17 cellular contexts compared by ENCODE assay signal in the genomic region with DNA sequence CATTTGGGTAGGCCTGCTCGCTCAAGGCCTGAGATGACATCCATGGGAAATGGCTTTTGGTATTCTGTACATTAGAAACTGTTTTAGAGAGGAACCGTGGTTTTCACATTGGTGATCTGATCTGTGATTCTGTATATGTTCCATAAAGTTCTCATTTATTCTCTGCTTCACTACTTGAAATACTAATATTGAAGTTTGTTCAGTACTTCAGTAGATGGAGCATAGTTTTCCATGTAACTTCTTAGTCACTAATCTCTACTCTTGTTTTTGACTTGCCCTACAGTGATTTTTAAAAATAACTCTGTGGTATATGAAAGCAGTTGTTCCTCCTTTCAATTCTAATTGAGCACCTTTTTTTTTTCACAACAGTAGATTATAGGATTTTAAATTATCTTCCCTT.
A peak's percentile ranks its signal among the peaks of the same experiment; 100 is the strongest.
DNase-seq lines count a peak whose midpoint lies in the region; ATAC-seq, FAIRE-seq and TF ChIP-seq lines count a peak whose summit lies in the region.
"Had no signal": no experiment of that assay in that cellular context is flagged by ENCODE, and none has a peak within 500 bp of the region (broad histone marks: within the 10 kb centered on the region; RNA-seq: fewer than 3 reads in every experiment).

No MANE protein-coding gene starts in this region.

- POLR2A ChIA-PET in HEK293T (lab: Yijun Ruan, JAX), result no interaction called here

- H3K27me3 Mint-ChIP-seq in activated T-cell treated with anti-CD3 and anti-CD28 coated beads, Interleukin-2, amount 50 U/mL, for 24 hours, result no peaks in the 10 kb centered on the region
- H3K27me3 Mint-ChIP-seq in activated naive CD8-positive, alpha-beta T cell treated with anti-CD3 and anti-CD28 coated beads for 36 hours, result no peaks in the 10 kb centered on the region

- TF ChIP-seq POLR2A in H54 (IDR thresholded peaks at IDR 0.05; ENCODE audit: low read depth, low read length) (no peak), body of pancreas (IDR thresholded peaks at IDR 0.05) (no peak)

- H3K4me1 ChIP-seq in body of pancreas, result peaks cover 31% of the 10 kb centered on the region

- peaks cover 89% of the 10 kb centered on the region for H3K4me1 Mint-ChIP-seq in activated T-cell treated with anti-CD3 and anti-CD28 coated beads, Interleukin-2, amount 50 U/mL, for 24 hours (ENCODE audit: low read depth)
- peaks cover 85% of the 10 kb centered on the region for H3K4me1 Mint-ChIP-seq in activated naive CD8-positive, alpha-beta T cell treated with anti-CD3 and anti-CD28 coated beads for 36 hours

- no peaks in the 10 kb centered on the region for H3K9me3 Mint-ChIP-seq in activated T-cell treated with anti-CD3 and anti-CD28 coated beads, Interleukin-2, amount 50 U/mL, for 24 hours
- peaks cover 4% of the 10 kb centered on the region for H3K9me3 Mint-ChIP-seq in activated naive CD8-positive, alpha-beta T cell treated with anti-CD3 and anti-CD28 coated beads for 36 hours

- peak; percentile 75 for ATAC-seq in stimulated activated naive CD8-positive, alpha-beta T cell treated with anti-CD3 and anti-CD28 coated beads, Interleukin-15, Interleukin-2, amounts not matched to agents 100 U/mL and 50 U/mL, for 24 hours
- ATAC-seq in body of pancreas, result no peak
- ATAC-seq: HepG2 had no signal

- H3K27ac Mint-ChIP-seq in activated T-cell treated with anti-CD3 and anti-CD28 coated beads, Interleukin-2, amount 50 U/mL, for 24 hours, result peak overlapping the region; percentile 90
- peak overlapping the region; percentile 81 for H3K27ac Mint-ChIP-seq in activated naive CD8-positive, alpha-beta T cell treated with anti-CD3 and anti-CD28 coated beads for 36 hours

- intact Hi-C loops in body of pancreas (cut with DNase I), result no loop called here

- H3K36me3 ChIP-seq in body of pancreas (replicated peaks in 1 of 2; ENCODE audit: insufficient read depth in 1 of 2, low read depth in 2 of 2), result no peaks in the 10 kb centered on the region
- H3K36me3 ChIP-seq: WERI-Rb-1 had no signal

- H3K27me3 ChIP-seq in body of pancreas, result no peaks in the 10 kb centered on the region
- H3K27me3 ChIP-seq: SJSA1 had no signal

- DNase-seq in activated T-cell treated with anti-CD3 and anti-CD28 coated beads, Interleukin-2, amount 50 U/mL, for 24 hours, result no peak
- DNase-seq in activated T-cell treated with anti-CD3 and anti-CD28 coated beads for 4 hours (no peak), H54 (ENCODE audit: insufficient read length, low spot score) (no peak), HEK293T (ENCODE audit: extremely low spot score) (no peak), body of pancreas (no peak)
- DNase-seq in activated naive CD8-positive, alpha-beta T cell treated with anti-CD3 and anti-CD28 coated beads for 36 hours, result no peak
- no peak for DNase-seq in stimulated activated naive CD8-positive, alpha-beta T cell treated with anti-CD3 and anti-CD28 coated beads, Interleukin-15, Interleukin-2, amounts not matched to agents 100 U/mL and 50 U/mL, for 24 hours
- no peak for DNase-seq in stimulated activated CD4-positive, alpha-beta T cell treated with anti-CD3 and anti-CD28 coated beads, Interleukin-4, amount 100 ng/mL, for 4 hours
- DNase-seq: activated effector memory CD4-positive, alpha-beta T cell treated with anti-CD3 and anti-CD28 coated beads, Interleukin-2, amount 50 U/mL, for 16 hours; DMS153; mesenchymal stem cell; NCI-H1105 treated with DMSO at 0.1 percent for 48 hours; NCI-H524; posterior cingulate gyrus; WERI-Rb-1 had no signal

- FAIRE-seq in H54 (lab: Jason Lieb, UNC), result peak; percentile 30
- FAIRE-seq: HepG2 had no signal

- no peaks in the 10 kb centered on the region for H3K9me3 ChIP-seq in body of pancreas
- H3K9me3 ChIP-seq: SJSA1 had no signal

- peaks cover 90% of the 10 kb centered on the region for H3K36me3 Mint-ChIP-seq in activated T-cell treated with anti-CD3 and anti-CD28 coated beads, Interleukin-2, amount 50 U/mL, for 24 hours (ENCODE audit: low read depth)
- H3K36me3 Mint-ChIP-seq in activated naive CD8-positive, alpha-beta T cell treated with anti-CD3 and anti-CD28 coated beads for 36 hours, result peaks cover 59% of the 10 kb centered on the region

- no peak overlapping the region for H3K27ac ChIP-seq in body of pancreas
- H3K27ac ChIP-seq: SJSA1, WERI-Rb-1 had no signal

- H3K4me3 Mint-ChIP-seq in activated T-cell treated with anti-CD3 and anti-CD28 coated beads, Interleukin-2, amount 50 U/mL, for 24 hours, result peak overlapping the region; percentile 31
- H3K4me3 Mint-ChIP-seq in activated naive CD8-positive, alpha-beta T cell treated with anti-CD3 and anti-CD28 coated beads for 36 hours, result no peak overlapping the region

- no peak overlapping the region for H3K4me3 ChIP-seq in body of pancreas
- H3K4me3 ChIP-seq: SJSA1 had no signal

- 94 to 96% methylated on average over 2 of the region's 2 CpGs for WGBS in body of pancreas, 2 donors

- CTCF ChIA-PET in HEK293T (lab: Yijun Ruan, JAX), result no interaction called here

- no peak for TF ChIP-seq CTCF in body of pancreas (IDR thresholded peaks at IDR 0.05)

TF ChIP-seq in HEK293T, 16 proteins besides CTCF, POLR2A, EP300 and RAD21:
- no peak for TF ChIP-seq NFRKB (IDR thresholded peaks at IDR 0.05)
- TF ChIP-seq ZNF384 (IDR thresholded peaks at IDR 0.05), result no peak
- TF ChIP-seq, protein P1, sequence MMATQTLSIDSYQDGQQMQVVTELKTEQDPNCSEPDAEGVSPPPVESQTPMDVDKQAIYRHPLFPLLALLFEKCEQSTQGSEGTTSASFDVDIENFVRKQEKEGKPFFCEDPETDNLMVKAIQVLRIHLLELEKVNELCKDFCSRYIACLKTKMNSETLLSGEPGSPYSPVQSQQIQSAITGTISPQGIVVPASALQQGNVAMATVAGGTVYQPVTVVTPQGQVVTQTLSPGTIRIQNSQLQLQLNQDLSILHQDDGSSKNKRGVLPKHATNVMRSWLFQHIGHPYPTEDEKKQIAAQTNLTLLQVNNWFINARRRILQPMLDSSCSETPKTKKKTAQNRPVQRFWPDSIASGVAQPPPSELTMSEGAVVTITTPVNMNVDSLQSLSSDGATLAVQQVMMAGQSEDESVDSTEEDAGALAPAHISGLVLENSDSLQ (IDR thresholded peaks at IDR 0.05), result no peak
- no peak for TF ChIP-seq BHLHE40 (IDR thresholded peaks at IDR 0.05; ENCODE audit: borderline replicate concordance)
- no peak for TF ChIP-seq LEF1 (IDR thresholded peaks at IDR 0.05; ENCODE audit: borderline replicate concordance)
- no peak for TF ChIP-seq HDGF (IDR thresholded peaks at IDR 0.05; ENCODE audit: borderline replicate concordance)
- no peak for TF ChIP-seq ARNT (IDR thresholded peaks at IDR 0.05)
- TF ChIP-seq CTBP1 (IDR thresholded peaks at IDR 0.05; ENCODE audit: borderline replicate concordance), result no peak
- no peak for TF ChIP-seq ELF4 (IDR thresholded peaks at IDR 0.05)
- no peak for TF ChIP-seq FOXM1 (IDR thresholded peaks at IDR 0.05; ENCODE audit: borderline replicate concordance)
- no peak for TF ChIP-seq L3MBTL2 (conservative IDR thresholded peaks at IDR 0.05)
- no peak for TF ChIP-seq FOXA1 (IDR thresholded peaks at IDR 0.05)
- no peak for TF ChIP-seq SP1 (IDR thresholded peaks at IDR 0.05)
- TF ChIP-seq SUZ12 (IDR thresholded peaks at IDR 0.05), result no peak
- no peak for TF ChIP-seq FOXK2 (IDR thresholded peaks at IDR 0.05)
- TF ChIP-seq TARDBP (IDR thresholded peaks at IDR 0.05), result no peak
TF ChIP-seq in HEK293T: peak in this region for 0.
